15 cellular contexts compared by ENCODE assay signal in the genomic region with DNA sequence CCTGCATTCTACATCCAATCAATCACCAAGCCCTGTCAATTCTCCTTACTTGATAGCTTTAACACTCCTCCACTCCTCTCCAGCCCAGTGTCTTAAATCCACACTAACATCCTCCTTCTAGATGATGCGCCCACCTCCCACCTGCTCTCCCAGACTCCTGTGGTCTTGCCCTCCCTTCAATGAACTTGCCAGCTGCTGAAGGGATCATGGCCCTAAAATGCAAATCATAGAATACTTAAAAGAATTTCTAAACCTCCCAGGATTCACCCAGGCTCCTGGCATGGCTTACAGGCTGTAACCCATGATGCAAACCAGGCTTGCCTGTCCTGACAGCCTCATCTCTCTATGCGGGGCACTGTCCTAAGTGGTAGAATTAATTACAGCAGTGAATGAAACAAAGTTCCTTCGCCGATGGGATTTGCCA. TPM values are rescaled to one million over a fixed set of nuclear protein-coding genes. Genes with fewer than 3 reads are reported as not detected.
DNase-seq lines count a peak whose midpoint lies in the region; ATAC-seq and TF ChIP-seq lines count a peak whose summit lies in the region.
"Had no signal": no experiment of that assay in that cellular context is flagged by ENCODE, and none has a peak within 500 bp of the region (broad histone marks: within the 10 kb centered on the region; RNA-seq: fewer than 3 reads in every experiment).

No MANE protein-coding gene starts in this region.

- H3K27me3 ChIP-seq in CD4-positive, alpha-beta T cell (ENCODE audit: control insufficient read depth, insufficient read depth, low read length), result no peaks in the 10 kb centered on the region
- H3K27me3 ChIP-seq in psoas muscle (ENCODE audit: insufficient read depth in 3 of 3, low read length in 2 of 3) (no peaks in the 10 kb centered on the region), MM.1S (replicated peaks; ENCODE audit: insufficient read depth, low read length) (no peaks in the 10 kb centered on the region)
- H3K27me3 ChIP-seq: foreskin keratinocyte, upper lobe of right lung had no signal

- H3K4me3 Mint-ChIP-seq in CD4-positive, alpha-beta T cell, result no peak overlapping the region

- DNase-seq in CD4-positive, alpha-beta T cell, result no peak
- peak; percentile 24 for DNase-seq in NCI-H69 (lab: John Stamatoyannopoulos, UW)
- no peak for DNase-seq in epithelial cell of prostate (ENCODE audit: low read depth, low spot score)
- DNase-seq in psoas muscle, result no peak
- no peak for DNase-seq in KG1 (lab: John Stamatoyannopoulos, UW)
- no peak for DNase-seq in hepatic stellate cell (ENCODE audit: low spot score)
- DNase-seq in MM.1S, result no peak
- DNase-seq: activated gamma-delta T cell; effector CD4-positive, alpha-beta T cell; NCI-H748 treated with DMSO at 0.1 percent for 48 hours; posterior cingulate gyrus; upper lobe of right lung had no signal

- WGBS in psoas muscle, 3 donors, result 63 to 75% (median 66%) methylated on average over 4 of the region's 4 CpGs

- H3K27ac ChIP-seq in CD4-positive, alpha-beta T cell (ENCODE audit: low read depth, low read length), result no peak overlapping the region
- peak overlapping the region; percentile 91 for H3K27ac ChIP-seq in epithelial cell of prostate
- H3K27ac ChIP-seq in psoas muscle, result peak overlapping the region; percentile 56
- no peak overlapping the region for H3K27ac ChIP-seq in MM.1S (ENCODE audit: low read length)
- H3K27ac ChIP-seq: foreskin keratinocyte, upper lobe of right lung had no signal

- peaks cover 47% of the 10 kb centered on the region for H3K4me1 Mint-ChIP-seq in CD4-positive, alpha-beta T cell (ENCODE audit: low read depth)

- H3K79me2 ChIP-seq in MM.1S (ENCODE audit: low read length), result no peaks in the 10 kb centered on the region

- no peak overlapping the region for H3K4me3 ChIP-seq in psoas muscle
- H3K4me3 ChIP-seq in MM.1S (ENCODE audit: low read length), result no peak overlapping the region
- H3K4me3 ChIP-seq: upper lobe of right lung had no signal

- no peaks in the 10 kb centered on the region for H3K9me2 ChIP-seq in MM.1S (replicated peaks; ENCODE audit: insufficient read depth, low read length)

- H3K9me3 Mint-ChIP-seq in CD4-positive, alpha-beta T cell, result no peaks in the 10 kb centered on the region

- POLR2A ChIA-PET in CD4-positive, alpha-beta T cell (lab: Charles Lee), result no interaction called here

- intact Hi-C loops in CD4-positive, alpha-beta T cell (cut with DNase I, micrococcal nuclease), result loop anchor here in 1 of 2 experiments (5.0 kb wide), 1 partner anchor 34 kb away; no protein-coding TSS in a partner anchor
- intact Hi-C loops in psoas muscle (cut with DNase I), result loop anchor here (5.0 to 10.0 kb wide), 2 partner anchors 44 to 216 kb away; partner anchors contain the start of genes SYPL1 (in 2 of the 2) and NAMPT (in 1 of the 2)

- H2AFZ ChIP-seq in MM.1S (ENCODE audit: low read length), result no peak overlapping the region

- H3K4me1 ChIP-seq in psoas muscle (peaks cover 20% of the 10 kb centered on the region), MM.1S (ENCODE audit: low read length) (peaks cover 18% of the 10 kb centered on the region)

- no peak overlapping the region for H3K9ac ChIP-seq in MM.1S (ENCODE audit: low read length)

- H4K20me1 ChIP-seq in MM.1S (ENCODE audit: insufficient read depth, low read length), result no peaks in the 10 kb centered on the region

- no peaks in the 10 kb centered on the region for H3K9me3 ChIP-seq in CD4-positive, alpha-beta T cell (ENCODE audit: control insufficient read depth, low read length)
- H3K9me3 ChIP-seq in psoas muscle (no peaks in the 10 kb centered on the region), MM.1S (replicated peaks; ENCODE audit: insufficient read depth, low read length) (no peaks in the 10 kb centered on the region)
- H3K9me3 ChIP-seq: upper lobe of right lung had no signal

- peak overlapping the region; percentile 95 for H3K27ac Mint-ChIP-seq in CD4-positive, alpha-beta T cell

- H3K4me2 ChIP-seq in MM.1S (ENCODE audit: low read depth, low read length), result no peak overlapping the region

- no peaks in the 10 kb centered on the region for H3K36me3 Mint-ChIP-seq in CD4-positive, alpha-beta T cell (ENCODE audit: low read depth)

- ATAC-seq in CD4-positive, alpha-beta T cell (ENCODE audit: poor library complexity), result no peak
- ATAC-seq in psoas muscle (no peak), GM21381 (IDR thresholded peaks at IDR 0.05; ENCODE audit: unreplicated experiment) (no peak)
- ATAC-seq: Right ventricle myocardium inferior, upper lobe of right lung had no signal

- TF ChIP-seq CTCF in CD4-positive, alpha-beta T cell (IDR thresholded peaks at IDR 0.05), result no peak
- TF ChIP-seq CTCF in psoas muscle (IDR thresholded peaks at IDR 0.05) (no peak), MM.1S (IDR thresholded peaks at IDR 0.05; ENCODE audit: low read length) (no peak)

- H3K36me3 ChIP-seq in psoas muscle (ENCODE audit: insufficient read depth in 1 of 2, low read depth in 1 of 2) (no peaks in the 10 kb centered on the region), MM.1S (replicated peaks; ENCODE audit: insufficient read depth, low read length) (no peaks in the 10 kb centered on the region)
- H3K36me3 ChIP-seq: upper lobe of right lung had no signal

- no peaks in the 10 kb centered on the region for H3K27me3 Mint-ChIP-seq in CD4-positive, alpha-beta T cell

- H3F3A ChIP-seq in MM.1S (ENCODE audit: insufficient read depth, low read length), result peaks cover 13% of the 10 kb centered on the region

- CTCF ChIA-PET in CD4-positive, alpha-beta T cell (lab: Charles Lee), result interaction anchor here (1.6 kb wide), 1 partner anchor 86 kb away, joined by 3 read pairs; no protein-coding TSS in a partner anchor

RNA-seq across cellular contexts. Expression of gene SYPL1, which starts 43.6 kb away (rescaled TPM):
- 10 to 100 TPM; 51.2 to 53.1 TPM for total RNA-seq in CD4-positive, alpha-beta T cell
- 100 to 1,000 TPM in 1 of 4 donors, 10 to 100 TPM in 3; 68.3 to 113 (median 80.2) TPM for total RNA-seq in psoas muscle
- polyA plus RNA-seq in psoas muscle, result 100 to 1,000 TPM in 1 of 3 donors, 10 to 100 TPM in 2; 66.3 to 110 (median 72.1) TPM

Comparison
In these comparisons a context has a peak if more than half of its experiments do, and no peak if none do; other contexts are left out.
1. H3K27ac ChIP-seq: peak in epithelial cell of prostate (single experiment) and psoas muscle (single experiment); none in CD4-positive, alpha-beta T cell (single experiment) and MM.1S (single experiment).